In genomic region chr5:149452665-149453617, GRCh38 we compare ENCODE assay signal across 9 cellular contexts.
A peak's percentile ranks its signal among the peaks of the same experiment; 100 is the strongest.
DNase-seq lines count a peak whose midpoint lies in the region; ATAC-seq, FAIRE-seq and TF ChIP-seq lines count a peak whose summit lies in the region.
"Had no signal": no experiment of that assay in that cellular context is flagged by ENCODE, and none has a peak within 500 bp of the region (broad histone marks: within the 10 kb centered on the region; RNA-seq: fewer than 3 reads in every experiment).

No MANE protein-coding gene starts in this region.

- H3K4me1 ChIP-seq in stomach = peaks cover 49 to 85% (median 70%) of the 10 kb centered on the region in 4 donors

- intact Hi-C loops in stomach (cut with DNase I; ENCODE audit: low total_unique reads) = no loop called here

- H3K36me3 ChIP-seq in bronchial epithelial cell (ENCODE audit: control insufficient read depth, insufficient read depth, low read length) (no peaks in the 10 kb centered on the region), kidney epithelial cell (ENCODE audit: control insufficient read depth, insufficient read depth, low read length) (no peaks in the 10 kb centered on the region), stomach (no peaks in the 10 kb centered on the region)

- peak; percentile 72 for DNase-seq in HK-2 (ENCODE audit: unreplicated experiment)
- DNase-seq in bronchial epithelial cell (ENCODE audit: low read depth) = peak; percentile 87
- peak; percentile 85 for DNase-seq in kidney epithelial cell (ENCODE audit: low read depth)
- DNase-seq in stomach = no peak
- DNase-seq in HUDEP-2 (lab: John Stamatoyannopoulos, UW; ENCODE audit: unreplicated experiment in 76 of 76) = no peak
- DNase-seq in DMS53 (lab: John Stamatoyannopoulos, UW) = no peak
- DNase-seq in NCI-H446 treated with DMSO at 0.1 percent for 48 hours (lab: John Stamatoyannopoulos, UW) = no peak

- no peak for FAIRE-seq in bronchial epithelial cell (lab: Jason Lieb, UNC)

- peak overlapping the region; percentile 77 to 94 (median 89) for H3K27ac ChIP-seq in stomach
- H3K27ac ChIP-seq: KMS-11 had no signal

- H3K4me3 ChIP-seq in bronchial epithelial cell (ENCODE audit: low read depth, low read length) (no peak overlapping the region), kidney epithelial cell (ENCODE audit: low read depth, low read length) (no peak overlapping the region), stomach (no peak overlapping the region)

- 59 to 77% (median 70%) methylated on average over 16 of the region's 16 CpGs for WGBS in stomach, 5 donors

- no peaks in the 10 kb centered on the region for H3K9me3 ChIP-seq in stomach

- ATAC-seq in GM19035 (IDR thresholded peaks at IDR 0.05; ENCODE audit: unreplicated experiment) = no peak

- TF ChIP-seq CTCF in bronchial epithelial cell (IDR thresholded peaks at IDR 0.05; ENCODE audit: insufficient read depth, low read length, severe bottlenecking) (no peak), kidney epithelial cell (IDR thresholded peaks at IDR 0.05; ENCODE audit: insufficient read depth, low read length, poor library complexity, severe bottlenecking) (peak; percentile 12), stomach (IDR thresholded peaks at IDR 0.05) (peak in 1 of 7 experiments; percentile 1)

- H3K27me3 ChIP-seq in bronchial epithelial cell (ENCODE audit: control insufficient read depth, insufficient read depth, low read length) (no peaks in the 10 kb centered on the region), kidney epithelial cell (ENCODE audit: control insufficient read depth, insufficient read depth, low read length) (no peaks in the 10 kb centered on the region), stomach (no peaks in the 10 kb centered on the region)

- TF ChIP-seq EP300 in stomach (IDR thresholded peaks at IDR 0.05) = no peak

- no peak for TF ChIP-seq POLR2A in stomach (IDR thresholded peaks at IDR 0.05)

Comparison
In these comparisons a context has a peak if more than half of its experiments do, and no peak if none do; other contexts are left out.
1. DNase-seq: peak in HK-2 (single experiment), bronchial epithelial cell (single experiment) and kidney epithelial cell (single experiment); none in stomach (single experiment), HUDEP-2 (0 of 76), DMS53 (single experiment) and NCI-H446 treated with DMSO at 0.1 percent for 48 hours (single experiment).